In genomic region chr1:9128520-9129371, GRCh38 we compare ENCODE assay signal across 1 cellular context.
TF ChIP-seq lines count a peak whose summit lies in the region.

GPR157 (minus strand) TSS chr1:9129102; CDS start chr1:9129027, 75 bp downstream.

TF ChIP-seq in HepG2, 621 proteins besides CTCF, POLR2A, EP300 and RAD21 (continued from another document and continues in another):
- TF ChIP-seq ZNF407 (CRISPR knock-in tag; IDR thresholded peaks at IDR 0.05; ENCODE audit: not compliant biosample characterization): peak; percentile 39
- peak; percentile 28; the same call in 1 of the 2 replicates for TF ChIP-seq ZNF607 (CRISPR knock-in tag; IDR thresholded peaks at IDR 0.05; ENCODE audit: borderline replicate concordance)
- peak; percentile 83; the same call in 1 of the 2 replicates for TF ChIP-seq CAMTA2 (CRISPR knock-in tag; IDR thresholded peaks at IDR 0.05; ENCODE audit: borderline replicate concordance)
- TF ChIP-seq ZGPAT (CRISPR knock-in tag; IDR thresholded peaks at IDR 0.05): peak; percentile 52; the same call in 1 of the 2 replicates
- TF ChIP-seq CBX2 (IDR thresholded peaks at IDR 0.05; ENCODE audit: low read depth, low read length): no peak
- 0 out of 2 replicates have a peak, but pooled peaks have one; percentile 29 for TF ChIP-seq CBX2 (CRISPR knock-in tag; IDR thresholded peaks at IDR 0.05; ENCODE audit: low read depth)
- TF ChIP-seq ELF3 (CRISPR knock-in tag; IDR thresholded peaks at IDR 0.05): 0 out of 2 replicates have a peak, but pooled peaks have one; percentile 45
- no peak; the same call in 1 of the 2 replicates for TF ChIP-seq ZNF580 (CRISPR knock-in tag; IDR thresholded peaks at IDR 0.05; ENCODE audit: borderline replicate concordance, low read depth)
- no peak for TF ChIP-seq TBX3 (IDR thresholded peaks at IDR 0.05; ENCODE audit: borderline replicate concordance)
- 0 out of 2 replicates have a peak, but pooled peaks have one; percentile 32 for TF ChIP-seq ZHX1 (CRISPR knock-in tag; IDR thresholded peaks at IDR 0.05; ENCODE audit: low read depth)
- TF ChIP-seq, protein P1, sequence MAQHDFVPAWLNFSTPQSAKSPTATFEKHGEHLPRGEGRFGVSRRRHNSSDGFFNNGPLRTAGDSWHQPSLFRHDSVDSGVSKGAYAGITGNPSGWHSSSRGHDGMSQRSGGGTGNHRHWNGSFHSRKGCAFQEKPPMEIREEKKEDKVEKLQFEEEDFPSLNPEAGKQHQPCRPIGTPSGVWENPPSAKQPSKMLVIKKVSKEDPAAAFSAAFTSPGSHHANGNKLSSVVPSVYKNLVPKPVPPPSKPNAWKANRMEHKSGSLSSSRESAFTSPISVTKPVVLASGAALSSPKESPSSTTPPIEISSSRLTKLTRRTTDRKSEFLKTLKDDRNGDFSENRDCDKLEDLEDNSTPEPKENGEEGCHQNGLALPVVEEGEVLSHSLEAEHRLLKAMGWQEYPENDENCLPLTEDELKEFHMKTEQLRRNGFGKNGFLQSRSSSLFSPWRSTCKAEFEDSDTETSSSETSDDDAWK (CRISPR knock-in tag; IDR thresholded peaks at IDR 0.05): no peak
- TF ChIP-seq, protein P2, sequence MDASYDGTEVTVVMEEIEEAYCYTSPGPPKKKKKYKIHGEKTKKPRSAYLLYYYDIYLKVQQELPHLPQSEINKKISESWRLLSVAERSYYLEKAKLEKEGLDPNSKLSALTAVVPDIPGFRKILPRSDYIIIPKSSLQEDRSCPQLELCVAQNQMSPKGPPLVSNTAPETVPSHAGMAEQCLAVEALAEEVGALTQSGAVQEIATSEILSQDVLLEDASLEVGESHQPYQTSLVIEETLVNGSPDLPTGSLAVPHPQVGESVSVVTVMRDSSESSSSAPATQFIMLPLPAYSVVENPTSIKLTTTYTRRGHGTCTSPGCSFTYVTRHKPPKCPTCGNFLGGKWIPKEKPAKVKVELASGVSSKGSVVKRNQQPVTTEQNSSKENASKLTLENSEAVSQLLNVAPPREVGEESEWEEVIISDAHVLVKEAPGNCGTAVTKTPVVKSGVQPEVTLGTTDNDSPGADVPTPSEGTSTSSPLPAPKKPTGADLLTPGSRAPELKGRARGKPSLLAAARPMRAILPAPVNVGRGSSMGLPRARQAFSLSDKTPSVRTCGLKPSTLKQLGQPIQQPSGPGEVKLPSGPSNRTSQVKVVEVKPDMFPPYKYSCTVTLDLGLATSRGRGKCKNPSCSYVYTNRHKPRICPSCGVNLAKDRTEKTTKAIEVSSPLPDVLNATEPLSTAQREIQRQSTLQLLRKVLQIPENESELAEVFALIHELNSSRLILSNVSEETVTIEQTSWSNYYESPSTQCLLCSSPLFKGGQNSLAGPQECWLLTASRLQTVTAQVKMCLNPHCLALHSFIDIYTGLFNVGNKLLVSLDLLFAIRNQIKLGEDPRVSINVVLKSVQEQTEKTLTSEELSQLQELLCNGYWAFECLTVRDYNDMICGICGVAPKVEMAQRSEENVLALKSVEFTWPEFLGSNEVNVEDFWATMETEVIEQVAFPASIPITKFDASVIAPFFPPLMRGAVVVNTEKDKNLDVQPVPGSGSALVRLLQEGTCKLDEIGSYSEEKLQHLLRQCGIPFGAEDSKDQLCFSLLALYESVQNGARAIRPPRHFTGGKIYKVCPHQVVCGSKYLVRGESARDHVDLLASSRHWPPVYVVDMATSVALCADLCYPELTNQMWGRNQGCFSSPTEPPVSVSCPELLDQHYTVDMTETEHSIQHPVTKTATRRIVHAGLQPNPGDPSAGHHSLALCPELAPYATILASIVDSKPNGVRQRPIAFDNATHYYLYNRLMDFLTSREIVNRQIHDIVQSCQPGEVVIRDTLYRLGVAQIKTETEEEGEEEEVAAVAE (CRISPR knock-in tag; IDR thresholded peaks at IDR 0.05; ENCODE audit: borderline replicate concordance): no peak
- TF ChIP-seq ZNF773 (CRISPR knock-in tag; IDR thresholded peaks at IDR 0.05; ENCODE audit: borderline replicate concordance): no peak
- peak; percentile 38 for TF ChIP-seq JARID2 (CRISPR knock-in tag; IDR thresholded peaks at IDR 0.05; ENCODE audit: insufficient replicate concordance)
- no peak; the same call in 1 of the 2 replicates for TF ChIP-seq ZNF709 (CRISPR knock-in tag; IDR thresholded peaks at IDR 0.05)
- TF ChIP-seq LBX2 (CRISPR knock-in tag; IDR thresholded peaks at IDR 0.05; ENCODE audit: borderline replicate concordance): peak; percentile 76
- no peak for TF ChIP-seq ZBTB1 (CRISPR knock-in tag; IDR thresholded peaks at IDR 0.05; ENCODE audit: borderline replicate concordance)
- TF ChIP-seq ZSCAN25 (CRISPR knock-in tag; IDR thresholded peaks at IDR 0.05): peak; percentile 65
- TF ChIP-seq TBL1XR1 (IDR thresholded peaks at IDR 0.05; ENCODE audit: borderline replicate concordance, low read length, partially characterized antibody): no peak
- TF ChIP-seq CHCHD3 (CRISPR knock-in tag; IDR thresholded peaks at IDR 0.05): peak; percentile 59; the same call in 1 of the 2 replicates
- peak; percentile 92 for TF ChIP-seq KDM5B (CRISPR knock-in tag; IDR thresholded peaks at IDR 0.05; ENCODE audit: borderline replicate concordance)
- peak; percentile 2; the same call in 1 of the 2 replicates for TF ChIP-seq KLF12 (CRISPR knock-in tag; IDR thresholded peaks at IDR 0.05; ENCODE audit: borderline replicate concordance)
- TF ChIP-seq, protein P3, sequence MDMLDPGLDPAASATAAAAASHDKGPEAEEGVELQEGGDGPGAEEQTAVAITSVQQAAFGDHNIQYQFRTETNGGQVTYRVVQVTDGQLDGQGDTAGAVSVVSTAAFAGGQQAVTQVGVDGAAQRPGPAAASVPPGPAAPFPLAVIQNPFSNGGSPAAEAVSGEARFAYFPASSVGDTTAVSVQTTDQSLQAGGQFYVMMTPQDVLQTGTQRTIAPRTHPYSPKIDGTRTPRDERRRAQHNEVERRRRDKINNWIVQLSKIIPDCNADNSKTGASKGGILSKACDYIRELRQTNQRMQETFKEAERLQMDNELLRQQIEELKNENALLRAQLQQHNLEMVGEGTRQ (IDR thresholded peaks at IDR 0.05; ENCODE audit: low read depth, low read length): no peak
- TF ChIP-seq, protein P3 (CRISPR knock-in tag; IDR thresholded peaks at IDR 0.05; ENCODE audit: borderline replicate concordance): no peak
- no peak for TF ChIP-seq ZNF550 (CRISPR knock-in tag; IDR thresholded peaks at IDR 0.05; ENCODE audit: borderline replicate concordance)
- TF ChIP-seq KAT2B (IDR thresholded peaks at IDR 0.05; ENCODE audit: borderline replicate concordance, low read depth, low read length): no peak
- TF ChIP-seq IRX3 (CRISPR knock-in tag; IDR thresholded peaks at IDR 0.05; ENCODE audit: borderline replicate concordance, low read depth): peak; percentile 65; the same call in 1 of the 2 replicates
- 0 out of 2 replicates have a peak, but pooled peaks have one; percentile 27 for TF ChIP-seq ZMYM2 (CRISPR knock-in tag; IDR thresholded peaks at IDR 0.05)
- no peak for TF ChIP-seq ZNF30 (CRISPR knock-in tag; IDR thresholded peaks at IDR 0.05)
- TF ChIP-seq ZNF329 (CRISPR knock-in tag; IDR thresholded peaks at IDR 0.05; ENCODE audit: low read depth): no peak
- peak; percentile 78; the same call in 1 of the 2 replicates for TF ChIP-seq ZNF678 (CRISPR knock-in tag; IDR thresholded peaks at IDR 0.05)
- TF ChIP-seq TCF12 (IDR thresholded peaks at IDR 0.05): no peak
- TF ChIP-seq TCF12 (CRISPR knock-in tag; IDR thresholded peaks at IDR 0.05): peak; percentile 76; the same call in 1 of the 2 replicates
- TF ChIP-seq NR2F1 (CRISPR knock-in tag; IDR thresholded peaks at IDR 0.05): no peak
